ENCODE assay signal across 17 cellular contexts in the genomic region with DNA sequence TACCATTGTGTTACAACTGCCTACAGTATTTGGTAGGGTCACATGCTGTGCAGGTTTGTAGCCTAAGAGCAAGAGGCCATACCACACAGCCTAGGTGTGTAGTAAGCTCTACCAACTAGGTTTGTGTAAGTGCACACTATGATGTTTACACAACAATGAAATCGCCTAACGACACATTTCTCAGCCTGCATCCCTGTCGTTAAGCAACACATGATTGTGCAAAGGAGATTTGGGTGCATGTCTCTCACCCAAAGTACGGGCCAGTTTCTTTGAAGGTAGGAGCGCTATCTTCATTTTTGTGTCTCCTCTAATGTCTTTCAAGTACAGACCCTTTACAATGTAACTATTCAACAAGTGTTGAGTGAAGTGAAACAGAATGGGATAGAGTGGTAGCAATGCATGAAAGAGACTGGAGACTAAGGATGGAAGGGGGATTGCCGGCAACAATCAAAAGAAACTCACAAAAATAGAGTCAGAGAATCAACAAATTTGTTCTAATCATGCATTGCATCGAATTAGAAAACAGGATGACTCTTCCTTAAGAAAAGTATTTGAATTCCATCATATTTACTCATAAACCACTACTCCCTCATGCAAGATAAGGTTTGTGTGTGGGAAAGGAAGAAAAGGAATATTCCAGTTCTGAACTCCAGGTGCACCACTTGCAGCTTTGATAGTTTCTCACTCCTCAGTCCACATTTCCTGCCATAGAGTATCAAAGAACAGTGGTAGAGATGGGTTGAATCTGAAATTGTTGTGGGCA.
DNase-seq lines count a peak whose midpoint lies in the region; ATAC-seq and TF ChIP-seq lines count a peak whose summit lies in the region.
"Had no signal": no experiment of that assay in that cellular context is flagged by ENCODE, and none has a peak within 500 bp of the region (broad histone marks: within the 10 kb centered on the region; RNA-seq: fewer than 3 reads in every experiment).

No MANE protein-coding gene starts in this region.

- H3K36me3 ChIP-seq in left ventricle myocardium inferior (no peaks in the 10 kb centered on the region), adipocyte (ENCODE audit: control insufficient read depth, insufficient read depth, low read length, severe bottlenecking) (no peaks in the 10 kb centered on the region), uterus (no peaks in the 10 kb centered on the region)
- H3K36me3 ChIP-seq: ovary had no signal

- no peaks in the 10 kb centered on the region for H3K27me3 ChIP-seq in left ventricle myocardium inferior (ENCODE audit: low read depth)
- H3K27me3 ChIP-seq in adipocyte (replicated peaks; ENCODE audit: control insufficient read depth, insufficient read depth, low read length) = peaks cover 22% of the 10 kb centered on the region
- no peaks in the 10 kb centered on the region for H3K27me3 ChIP-seq in uterus
- H3K27me3 ChIP-seq: ovary had no signal

- H3K4me3 ChIP-seq in left ventricle myocardium inferior = no peak overlapping the region
- no peak overlapping the region for H3K4me3 ChIP-seq in adipocyte (ENCODE audit: low read length)
- no peak overlapping the region for H3K4me3 ChIP-seq in uterus
- H3K4me3 ChIP-seq: A549, GM12878, ovary had no signal

- peaks cover 2 to 9% (median 3%) of the 10 kb centered on the region in 3 donors for H3K27me3 Mint-ChIP-seq in CD14-positive monocyte (ENCODE audit: low read depth in 3 of 3)

- no peak for TF ChIP-seq POLR2A in uterus (IDR thresholded peaks at IDR 0.05)

- H3K9me3 ChIP-seq in left ventricle myocardium inferior (replicated peaks) (no peaks in the 10 kb centered on the region), adipocyte (ENCODE audit: control insufficient read depth, low read length) (no peaks in the 10 kb centered on the region), uterus (no peaks in the 10 kb centered on the region)
- H3K9me3 ChIP-seq: A549, ovary had no signal

- no peak overlapping the region for H3K4me3 Mint-ChIP-seq in CD14-positive monocyte
- H3K4me3 Mint-ChIP-seq: central memory CD8-positive, alpha-beta T cell; IgD-negative memory B cell had no signal

- peak overlapping the region; percentile 24 for H3K27ac ChIP-seq in left ventricle myocardium inferior (replicated peaks)
- peak overlapping the region; percentile 26 to 56 for H3K27ac ChIP-seq in uterus
- H3K27ac ChIP-seq: A549, ovary had no signal

- no peak overlapping the region for H3K9ac ChIP-seq in adipocyte (ENCODE audit: low read length)

- ATAC-seq in Right ventricle myocardium inferior (no peak), GM19452 (IDR thresholded peaks at IDR 0.05; ENCODE audit: unreplicated experiment) (no peak)

- intact Hi-C loops in left ventricle myocardium inferior (cut with micrococcal nuclease) = no loop called here
- intact Hi-C loops in Right ventricle myocardium inferior (cut with DNase I) = loop anchor here (2.0 kb wide), 1 partner anchor 57 kb away; no protein-coding TSS in a partner anchor
- intact Hi-C loops in uterus (cut with DNase I; ENCODE audit: low total_unique reads) = no loop called here
- intact Hi-C loops in head of caudate nucleus (cut with DNase I) = no loop called here
- intact Hi-C loops in CD14-positive monocyte (cut with micrococcal nuclease) = no loop called here

- TF ChIP-seq CTCF in left ventricle myocardium inferior (IDR thresholded peaks at IDR 0.05; ENCODE audit: borderline replicate concordance) (no peak), uterus (IDR thresholded peaks at IDR 0.05) (no peak), CD14-positive monocyte (IDR thresholded peaks at IDR 0.05) (no peak)

- no peak overlapping the region for H3K27ac Mint-ChIP-seq in CD14-positive monocyte
- H3K27ac Mint-ChIP-seq: IgD-negative memory B cell had no signal

- H3K4me1 Mint-ChIP-seq in CD14-positive monocyte = no peaks in the 10 kb centered on the region
- H3K4me1 Mint-ChIP-seq: central memory CD8-positive, alpha-beta T cell; IgD-negative memory B cell had no signal

- H3K36me3 Mint-ChIP-seq in CD14-positive monocyte = no peaks in the 10 kb centered on the region
- H3K36me3 Mint-ChIP-seq: IgD-negative memory B cell had no signal

- peaks cover 0 to 3% (median 0%) of the 10 kb centered on the region in 7 donors for H3K9me3 Mint-ChIP-seq in CD14-positive monocyte
- H3K9me3 Mint-ChIP-seq: central memory CD8-positive, alpha-beta T cell; IgD-negative memory B cell had no signal

- peaks cover 60% of the 10 kb centered on the region for H3K4me1 ChIP-seq in left ventricle myocardium inferior
- peaks cover 24% of the 10 kb centered on the region for H3K4me1 ChIP-seq in adipocyte (ENCODE audit: control insufficient read depth, insufficient read depth, low read length)
- peaks cover 0 to 3% of the 10 kb centered on the region in 2 donors for H3K4me1 ChIP-seq in uterus

- DNase-seq in left ventricle myocardium inferior (no peak), Right ventricle myocardium inferior (ENCODE audit: missing footprints) (no peak), adipocyte (ENCODE audit: low read depth) (peak; percentile 59), glomerular visceral epithelial cell (ENCODE audit: extremely low spot score) (peak; percentile 67), uterus (no peak), head of caudate nucleus (no peak), CD14-positive monocyte (ENCODE audit: low spot score) (no peak)
- DNase-seq: midbrain, NCI-H1436 treated with DMSO at 0.1 percent for 48 hours, NCI-H524, ovary, Right ventricle myocardium superior had no signal

Comparison
In these comparisons a context has a peak if more than half of its experiments do, and no peak if none do; other contexts are left out.
1. DNase-seq: peak in adipocyte (single experiment) and glomerular visceral epithelial cell (single experiment); none in left ventricle myocardium inferior (single experiment), Right ventricle myocardium inferior (single experiment), uterus (0 of 2), head of caudate nucleus (0 of 42) and CD14-positive monocyte (single experiment).